ENCODE assay signal across 17 cellular contexts in genomic region chr4:74283614-74284013, GRCh38. TPM values are rescaled to one million over a fixed set of nuclear protein-coding genes. Genes with fewer than 3 reads are reported as not detected.
A peak's percentile ranks its signal among the peaks of the same experiment; 100 is the strongest.
DNase-seq lines count a peak whose midpoint lies in the region; ATAC-seq and TF ChIP-seq lines count a peak whose summit lies in the region.
"Had no signal": no experiment of that assay in that cellular context is flagged by ENCODE, and none has a peak within 500 bp of the region (broad histone marks: within the 10 kb centered on the region; RNA-seq: fewer than 3 reads in every experiment).

No MANE protein-coding gene starts in this region.

- TF ChIP-seq CTCF in BJ (IDR thresholded peaks at IDR 0.05; ENCODE audit: insufficient read depth, low read depth, low read length): no peak
- TF ChIP-seq CTCF in brain microvascular endothelial cell (IDR thresholded peaks at IDR 0.05; ENCODE audit: low read depth, low read length, missing control alignments): no peak
- no peak for TF ChIP-seq CTCF in GM13977 (IDR thresholded peaks at IDR 0.05; ENCODE audit: extremely low read depth, insufficient read depth, missing control alignments)

- DNase-seq in BJ (ENCODE audit: low read depth): peak; percentile 23
- peak; percentile 94 for DNase-seq in M059J (ENCODE audit: low read depth)
- DNase-seq in brain microvascular endothelial cell: no peak
- DNase-seq in kidney tubule cell (ENCODE audit: low spot score): peak; percentile 82
- DNase-seq in NCI-H774 (lab: John Stamatoyannopoulos, UW): no peak
- no peak for DNase-seq in NCI-H2107 treated with DMSO at 0.1 percent for 48 hours (lab: John Stamatoyannopoulos, UW; ENCODE audit: unreplicated experiment)
- DNase-seq in GM13977 (ENCODE audit: low spot score): no peak
- DNase-seq: activated CD4-positive, alpha-beta memory T cell treated with anti-CD3 and anti-CD28 coated beads for 36 hours; activated naive CD4-positive, alpha-beta T cell treated with anti-CD3 and anti-CD28 coated beads, Interleukin-2, amount 10 ng/mL, durations not matched to agents 7 days and 5 days; midbrain; MM.1S; NCI-H748 treated with DMSO at 0.1 percent for 48 hours; T-helper 1 cell; upper lobe of left lung had no signal

- in situ Hi-C loops in brain microvascular endothelial cell (cut with HindIII; ENCODE audit: low pct_ligation_motif_present, low sequenced_read_pairs): no loop called here
- in situ Hi-C loops in GM13977 (cut with MboI; ENCODE audit: low pct_unique_long_range_greater_than_20kb, low sequenced_read_pairs, unreplicated experiment): no loop called here

- POLR2A ChIA-PET in BJ (lab: Charles Lee): no interaction called here

- CTCF ChIA-PET in BJ (lab: Yijun Ruan, JAX): interaction anchor here (1.1 kb wide), 1 partner anchor 23 kb away, joined by 3 read pairs; no protein-coding TSS in a partner anchor

- no peaks in the 10 kb centered on the region for H3K27me3 ChIP-seq in BJ (ENCODE audit: control insufficient read depth, insufficient read depth, low read length)
- H3K27me3 ChIP-seq in brain microvascular endothelial cell (replicated peaks): no peaks in the 10 kb centered on the region
- H3K27me3 ChIP-seq: right atrium auricular region, upper lobe of left lung had no signal

- H3K36me3 ChIP-seq in BJ (ENCODE audit: control insufficient read depth, insufficient read depth, low read length): no peaks in the 10 kb centered on the region
- no peaks in the 10 kb centered on the region for H3K36me3 ChIP-seq in brain microvascular endothelial cell (replicated peaks)
- H3K36me3 ChIP-seq: right atrium auricular region, upper lobe of left lung had no signal

- no peak overlapping the region for H3K4me3 ChIP-seq in BJ (ENCODE audit: low read depth, low read length)
- H3K4me3 ChIP-seq in brain microvascular endothelial cell (ENCODE audit: low read depth, low read length): no peak overlapping the region
- H3K4me3 ChIP-seq: right atrium auricular region, upper lobe of left lung had no signal

- ATAC-seq in GM19467 (IDR thresholded peaks at IDR 0.05; ENCODE audit: unreplicated experiment): no peak

- peak overlapping the region; percentile 58 for H3K27ac ChIP-seq in brain microvascular endothelial cell
- H3K27ac ChIP-seq: right atrium auricular region, upper lobe of left lung had no signal

RNA-seq across cellular contexts. Expression of gene EPGN, which starts 24.7 kb away (rescaled TPM):
- polyA plus RNA-seq in BJ (2011; rRNA removed): 0.13 and 0.49 TPM in 2 replicates
- polyA minus RNA-seq in BJ (2011; rRNA and poly(A)+ RNA removed): not detected in 2 replicates
- not detected in 2 replicates for total RNA-seq in M059J (2014; rRNA removed; shearing (Covaris generic))
- total RNA-seq: activated CD4-positive, alpha-beta memory T cell treated with anti-CD3 and anti-CD28 coated beads for 36 hours had no signal
- polyA plus RNA-seq: CD14-positive monocyte had no signal

Comparison
In these comparisons a context has a peak if more than half of its experiments do, and no peak if none do; other contexts are left out.
1. DNase-seq: peak in BJ (single experiment), M059J (single experiment) and kidney tubule cell (single experiment); none in brain microvascular endothelial cell (single experiment), NCI-H774 (single experiment), NCI-H2107 treated with DMSO at 0.1 percent for 48 hours (single experiment) and GM13977 (single experiment).